Comparison of ENCODE assay signal across 33 cellular contexts in genomic region chr12:94162108-94162507, GRCh38.
"Had no signal": no experiment of that assay in that cellular context is flagged by ENCODE, and none has a peak within 500 bp of the region (broad histone marks: within the 10 kb centered on the region; RNA-seq: fewer than 3 reads in every experiment).

No MANE protein-coding gene starts in this region.

- ATAC-seq: activated CD4-positive, alpha-beta T cell treated with anti-CD3 and anti-CD28 coated beads for 36 hours; activated CD8-positive, alpha-beta memory T cell treated with anti-CD3 and anti-CD28 coated beads, Interleukin-2, amount 10 ng/mL, durations not matched to agents 7 days and 5 days; activated CD8-positive, alpha-beta T cell treated with anti-CD3 and anti-CD28 coated beads, Interleukin-2, amount 10 ng/mL, durations not matched to agents 7 days and 5 days; activated T-cell treated with anti-CD3 and anti-CD28 coated beads, Interleukin-2, amount 50 U/mL, for 72 hours; body of pancreas; effector memory CD8-positive, alpha-beta T cell; gastroesophageal sphincter; heart right ventricle; T-helper 17 cell had no signal

- H3K27ac Mint-ChIP-seq: activated CD4-positive, alpha-beta memory T cell treated with anti-CD3 and anti-CD28 coated beads for 36 hours; activated CD4-positive, alpha-beta T cell treated with anti-CD3 and anti-CD28 coated beads for 36 hours; activated CD4-positive, alpha-beta T cell treated with anti-CD3 and anti-CD28 coated beads, Interleukin-2, amount 10 ng/mL, durations not matched to agents 24 days and 14 days; activated CD8-positive, alpha-beta memory T cell treated with anti-CD3 and anti-CD28 coated beads, Interleukin-2, amount 10 ng/mL, durations not matched to agents 7 days and 5 days; activated CD8-positive, alpha-beta T cell treated with anti-CD3 and anti-CD28 coated beads, Interleukin-2, amount 10 ng/mL, durations not matched to agents 7 days and 5 days; activated naive CD4-positive, alpha-beta T cell treated with anti-CD3 and anti-CD28 coated beads, Interleukin-2, amount 10 ng/mL, durations not matched to agents 7 days and 5 days; activated naive CD8-positive, alpha-beta T cell; activated T-cell treated with anti-CD3 and anti-CD28 coated beads, Interleukin-2, amount 50 U/mL, for 24 hours; activated T-cell treated with anti-CD3 and anti-CD28 coated beads, Interleukin-2, amount 50 U/mL, for 72 hours; effector memory CD8-positive, alpha-beta T cell; T-helper 17 cell; T-helper 2 cell treated with Interferon-gamma antibody and Interleukin-4, amounts not matched to agents 5 μg/mL and 100 μg/mL, for 36 hours had no signal

- H3K9me3 ChIP-seq: body of pancreas, esophagus muscularis mucosa, gastroesophageal sphincter, heart right ventricle had no signal

- H3K4me3 Mint-ChIP-seq: activated CD4-positive, alpha-beta memory T cell treated with anti-CD3 and anti-CD28 coated beads for 36 hours; activated CD4-positive, alpha-beta T cell treated with anti-CD3 and anti-CD28 coated beads for 36 hours; activated CD4-positive, alpha-beta T cell treated with anti-CD3 and anti-CD28 coated beads, Interleukin-2, amount 10 ng/mL, durations not matched to agents 24 days and 14 days; activated CD8-positive, alpha-beta memory T cell treated with anti-CD3 and anti-CD28 coated beads, Interleukin-2, amount 10 ng/mL, durations not matched to agents 7 days and 5 days; activated CD8-positive, alpha-beta T cell treated with anti-CD3 and anti-CD28 coated beads, Interleukin-2, amount 10 ng/mL, durations not matched to agents 7 days and 5 days; activated naive CD4-positive, alpha-beta T cell treated with anti-CD3 and anti-CD28 coated beads, Interleukin-2, amount 10 ng/mL, durations not matched to agents 7 days and 5 days; activated naive CD8-positive, alpha-beta T cell; activated T-cell treated with anti-CD3 and anti-CD28 coated beads, Interleukin-2, amount 50 U/mL, for 24 hours; activated T-cell treated with anti-CD3 and anti-CD28 coated beads, Interleukin-2, amount 50 U/mL, for 72 hours; effector memory CD8-positive, alpha-beta T cell; T-helper 17 cell; T-helper 2 cell treated with Interferon-gamma antibody and Interleukin-4, amounts not matched to agents 5 μg/mL and 100 μg/mL, for 36 hours had no signal

- H3K4me3 ChIP-seq: body of pancreas, esophagus muscularis mucosa, gastroesophageal sphincter, heart right ventricle had no signal

- H3K27ac ChIP-seq: body of pancreas, esophagus muscularis mucosa, gastroesophageal sphincter, heart right ventricle, WERI-Rb-1 had no signal

- H3K36me3 ChIP-seq: esophagus muscularis mucosa, gastroesophageal sphincter, heart right ventricle, WERI-Rb-1 had no signal

- H3K36me3 Mint-ChIP-seq: activated CD4-positive, alpha-beta memory T cell treated with anti-CD3 and anti-CD28 coated beads for 36 hours had no signal

- H3K9me3 Mint-ChIP-seq: activated CD4-positive, alpha-beta memory T cell treated with anti-CD3 and anti-CD28 coated beads for 36 hours; activated naive CD4-positive, alpha-beta T cell treated with anti-CD3 and anti-CD28 coated beads, Interleukin-2, amount 10 ng/mL, durations not matched to agents 7 days and 5 days; activated T-cell treated with anti-CD3 and anti-CD28 coated beads, Interleukin-2, amount 50 U/mL, for 24 hours; effector memory CD8-positive, alpha-beta T cell; T-helper 2 cell treated with Interferon-gamma antibody and Interleukin-4, amounts not matched to agents 5 μg/mL and 100 μg/mL, for 36 hours had no signal

- H3K27me3 ChIP-seq: body of pancreas, esophagus muscularis mucosa, heart right ventricle had no signal

- FAIRE-seq: colon had no signal

- H3K4me1 ChIP-seq: body of pancreas, esophagus muscularis mucosa, gastroesophageal sphincter had no signal

- DNase-seq: activated CD4-positive, alpha-beta memory T cell treated with anti-CD3 and anti-CD28 coated beads for 36 hours; activated CD4-positive, alpha-beta T cell treated with anti-CD3 and anti-CD28 coated beads for 36 hours; activated CD4-positive, alpha-beta T cell treated with anti-CD3 and anti-CD28 coated beads, Interleukin-2, amount 10 ng/mL, durations not matched to agents 24 days and 14 days; activated CD4-positive, CD25-positive, alpha-beta regulatory T cell; activated CD4-positive, CD25-positive, alpha-beta regulatory T cell treated with anti-CD3 and anti-CD28 coated beads, Interleukin-2, amount 50 U/mL, for 72 hours; activated CD8-positive, alpha-beta memory T cell treated with anti-CD3 and anti-CD28 coated beads, Interleukin-2, amount 10 ng/mL, durations not matched to agents 7 days and 5 days; activated CD8-positive, alpha-beta memory T cell treated with anti-CD3 and anti-CD28 coated beads, Interleukin-2, amount 50 U/mL, for 4 hours; activated CD8-positive, alpha-beta T cell treated with anti-CD3 and anti-CD28 coated beads, Interleukin-2, amount 10 ng/mL, durations not matched to agents 7 days and 5 days; activated gamma-delta T cell; activated naive CD4-positive, alpha-beta T cell; activated naive CD4-positive, alpha-beta T cell treated with anti-CD3 and anti-CD28 coated beads, Interleukin-2, amount 10 ng/mL, durations not matched to agents 7 days and 5 days; activated T-cell treated with anti-CD3 and anti-CD28 coated beads, Interleukin-2, amount 50 U/mL, for 24 hours; activated T-cell treated with anti-CD3 and anti-CD28 coated beads, Interleukin-2, amount 50 U/mL, for 72 hours; amniotic stem cell; anterior cingulate cortex; body of pancreas; caudate nucleus; cortex of kidney; dermis blood vessel endothelial cell; effector CD4-positive, alpha-beta T cell; effector memory CD8-positive, alpha-beta T cell; erythroblast; foreskin melanocyte; heart right ventricle; T-helper 1 cell; T-helper 17 cell; T1000; WERI-Rb-1 had no signal

- H3K27me3 Mint-ChIP-seq: activated CD4-positive, alpha-beta memory T cell treated with anti-CD3 and anti-CD28 coated beads for 36 hours; activated CD4-positive, alpha-beta T cell treated with anti-CD3 and anti-CD28 coated beads for 36 hours; activated CD4-positive, alpha-beta T cell treated with anti-CD3 and anti-CD28 coated beads, Interleukin-2, amount 10 ng/mL, durations not matched to agents 24 days and 14 days; activated CD8-positive, alpha-beta memory T cell treated with anti-CD3 and anti-CD28 coated beads, Interleukin-2, amount 10 ng/mL, durations not matched to agents 7 days and 5 days; activated naive CD4-positive, alpha-beta T cell treated with anti-CD3 and anti-CD28 coated beads, Interleukin-2, amount 10 ng/mL, durations not matched to agents 7 days and 5 days; activated naive CD8-positive, alpha-beta T cell; activated T-cell treated with anti-CD3 and anti-CD28 coated beads, Interleukin-2, amount 50 U/mL, for 24 hours; effector memory CD8-positive, alpha-beta T cell; T-helper 17 cell had no signal
